In genomic region chr17:6135216-6135615, GRCh38 we compare ENCODE assay signal across 35 cellular contexts.
"Had no signal": no experiment of that assay in that cellular context is flagged by ENCODE, and none has a peak within 500 bp of the region (broad histone marks: within the 10 kb centered on the region; RNA-seq: fewer than 3 reads in every experiment).

No MANE protein-coding gene starts in this region.

- H3K36me3 ChIP-seq: ascending aorta, breast epithelium, cardiac muscle cell, esophagus squamous epithelium, gastroesophageal sphincter, heart right ventricle had no signal

- H3K4me1 ChIP-seq: ascending aorta, breast epithelium, esophagus squamous epithelium, gastroesophageal sphincter, heart right ventricle had no signal

- H2AFZ ChIP-seq: hepatocyte had no signal

- FAIRE-seq: colon, endometrium, endothelial cell of umbilical vein had no signal

- H3K4me1 Mint-ChIP-seq: activated CD4-positive, alpha-beta T cell treated with anti-CD3 and anti-CD28 coated beads for 36 hours; activated CD4-positive, alpha-beta T cell treated with anti-CD3 and anti-CD28 coated beads, Interleukin-2, amount 10 ng/mL, durations not matched to agents 24 days and 14 days; activated CD8-positive, alpha-beta memory T cell treated with anti-CD3 and anti-CD28 coated beads, Interleukin-2, amount 10 ng/mL, durations not matched to agents 7 days and 5 days; activated naive CD4-positive, alpha-beta T cell treated with anti-CD3 and anti-CD28 coated beads, Interleukin-2, amount 10 ng/mL, durations not matched to agents 7 days and 5 days; activated naive CD8-positive, alpha-beta T cell treated with anti-CD3 and anti-CD28 coated beads, Interleukin-2, amount 10 ng/mL, durations not matched to agents 7 days and 5 days had no signal

- H3K4me2 ChIP-seq: hepatocyte had no signal

- H3K4me3 ChIP-seq: ascending aorta, breast epithelium, cardiac muscle cell, esophagus squamous epithelium, gastroesophageal sphincter, heart right ventricle, hepatocyte had no signal

- H3K36me3 Mint-ChIP-seq: activated CD4-positive, alpha-beta memory T cell treated with anti-CD3 and anti-CD28 coated beads for 36 hours; activated CD8-positive, alpha-beta memory T cell treated with anti-CD3 and anti-CD28 coated beads, Interleukin-2, amount 10 ng/mL, durations not matched to agents 7 days and 5 days; activated naive CD4-positive, alpha-beta T cell treated with anti-CD3 and anti-CD28 coated beads, Interleukin-2, amount 10 ng/mL, durations not matched to agents 7 days and 5 days; activated naive CD4-positive, alpha-beta T cell treated with anti-CD3 and anti-CD28 coated beads, Interleukin-2, amount 50 U/mL, for 72 hours; activated naive CD8-positive, alpha-beta T cell treated with anti-CD3 and anti-CD28 coated beads, Interleukin-2, amount 10 ng/mL, durations not matched to agents 7 days and 5 days; brain had no signal

- H3K27ac ChIP-seq: ascending aorta, breast epithelium, cardiac muscle cell, epithelial cell of prostate, esophagus squamous epithelium, gastroesophageal sphincter, heart right ventricle, hepatocyte had no signal

- DNase-seq: activated CD4-positive, alpha-beta memory T cell treated with anti-CD3 and anti-CD28 coated beads for 36 hours; activated CD4-positive, alpha-beta T cell treated with anti-CD3 and anti-CD28 coated beads for 36 hours; activated CD4-positive, alpha-beta T cell treated with anti-CD3 and anti-CD28 coated beads, Interleukin-2, amount 10 ng/mL, durations not matched to agents 24 days and 14 days; activated CD4-positive, CD25-positive, alpha-beta regulatory T cell; activated CD4-positive, CD25-positive, alpha-beta regulatory T cell treated with anti-CD3 and anti-CD28 coated beads, Interleukin-2, amount 50 U/mL, for 72 hours; activated CD8-positive, alpha-beta memory T cell treated with anti-CD3 and anti-CD28 coated beads, Interleukin-2, amount 10 ng/mL, durations not matched to agents 7 days and 5 days; activated CD8-positive, alpha-beta memory T cell treated with anti-CD3 and anti-CD28 coated beads, Interleukin-2, amount 50 U/mL, for 48 hours; activated CD8-positive, alpha-beta T cell treated with anti-CD3 and anti-CD28 coated beads, Interleukin-2, amount 10 ng/mL, durations not matched to agents 7 days and 5 days; activated gamma-delta T cell; activated naive CD4-positive, alpha-beta T cell; activated naive CD4-positive, alpha-beta T cell treated with anti-CD3 and anti-CD28 coated beads, Interleukin-2, amount 10 ng/mL, durations not matched to agents 7 days and 5 days; activated naive CD8-positive, alpha-beta T cell treated with anti-CD3 and anti-CD28 coated beads, Interleukin-2, amount 10 ng/mL, durations not matched to agents 7 days and 5 days; activated T-cell treated with anti-CD3 and anti-CD28 coated beads for 4 hours; activated T-cell treated with anti-CD3 and anti-CD28 coated beads, Interleukin-2, amount 50 U/mL, for 24 hours; activated T-cell treated with anti-CD3 and anti-CD28 coated beads, Interleukin-2, amount 50 U/mL, for 72 hours; central memory CD4-positive, alpha-beta T cell; cortex of kidney; dermis blood vessel endothelial cell; effector CD4-positive, alpha-beta T cell; effector memory CD8-positive, alpha-beta T cell; esophagus squamous epithelium; foreskin melanocyte; heart right ventricle; T-helper 2 cell had no signal

- H3K9me3 Mint-ChIP-seq: activated CD4-positive, alpha-beta memory T cell treated with anti-CD3 and anti-CD28 coated beads for 36 hours; activated CD4-positive, alpha-beta T cell treated with anti-CD3 and anti-CD28 coated beads, Interleukin-2, amount 10 ng/mL, durations not matched to agents 24 days and 14 days; activated naive CD4-positive, alpha-beta T cell treated with anti-CD3 and anti-CD28 coated beads, Interleukin-2, amount 10 ng/mL, durations not matched to agents 7 days and 5 days; activated naive CD4-positive, alpha-beta T cell treated with anti-CD3 and anti-CD28 coated beads, Interleukin-2, amount 50 U/mL, for 72 hours; activated naive CD8-positive, alpha-beta T cell treated with anti-CD3 and anti-CD28 coated beads, Interleukin-2, amount 10 ng/mL, durations not matched to agents 7 days and 5 days; activated T-cell treated with anti-CD3 and anti-CD28 coated beads, Interleukin-2, amount 50 U/mL, for 24 hours; activated T-cell treated with anti-CD3 and anti-CD28 coated beads, Interleukin-2, amount 50 U/mL, for 72 hours; effector memory CD8-positive, alpha-beta T cell had no signal

- H3K9me3 ChIP-seq: ascending aorta, breast epithelium, esophagus squamous epithelium, gastroesophageal sphincter, heart right ventricle had no signal

- H3K27me3 ChIP-seq: ascending aorta, breast epithelium, hepatocyte had no signal

- H3K27ac Mint-ChIP-seq: activated CD4-positive, alpha-beta memory T cell treated with anti-CD3 and anti-CD28 coated beads for 36 hours; activated CD4-positive, alpha-beta T cell treated with anti-CD3 and anti-CD28 coated beads for 36 hours; activated CD4-positive, alpha-beta T cell treated with anti-CD3 and anti-CD28 coated beads, Interleukin-2, amount 10 ng/mL, durations not matched to agents 24 days and 14 days; activated CD8-positive, alpha-beta memory T cell treated with anti-CD3 and anti-CD28 coated beads, Interleukin-2, amount 10 ng/mL, durations not matched to agents 7 days and 5 days; activated CD8-positive, alpha-beta T cell treated with anti-CD3 and anti-CD28 coated beads, Interleukin-2, amount 10 ng/mL, durations not matched to agents 7 days and 5 days; activated naive CD4-positive, alpha-beta T cell treated with anti-CD3 and anti-CD28 coated beads, Interleukin-2, amount 10 ng/mL, durations not matched to agents 7 days and 5 days; activated naive CD4-positive, alpha-beta T cell treated with anti-CD3 and anti-CD28 coated beads, Interleukin-2, amount 50 U/mL, for 72 hours; activated naive CD8-positive, alpha-beta T cell treated with anti-CD3 and anti-CD28 coated beads, Interleukin-2, amount 10 ng/mL, durations not matched to agents 7 days and 5 days; activated T-cell treated with anti-CD3 and anti-CD28 coated beads, Interleukin-2, amount 50 U/mL, for 24 hours; activated T-cell treated with anti-CD3 and anti-CD28 coated beads, Interleukin-2, amount 50 U/mL, for 72 hours; effector memory CD8-positive, alpha-beta T cell had no signal

- H3K27me3 Mint-ChIP-seq: activated CD4-positive, alpha-beta T cell treated with anti-CD3 and anti-CD28 coated beads, Interleukin-2, amount 10 ng/mL, durations not matched to agents 24 days and 14 days; activated CD8-positive, alpha-beta memory T cell treated with anti-CD3 and anti-CD28 coated beads, Interleukin-2, amount 10 ng/mL, durations not matched to agents 7 days and 5 days had no signal

- H3K79me2 ChIP-seq: hepatocyte had no signal

- H3K4me3 Mint-ChIP-seq: activated CD4-positive, alpha-beta memory T cell treated with anti-CD3 and anti-CD28 coated beads for 36 hours; activated CD4-positive, alpha-beta T cell treated with anti-CD3 and anti-CD28 coated beads for 36 hours; activated CD4-positive, alpha-beta T cell treated with anti-CD3 and anti-CD28 coated beads, Interleukin-2, amount 10 ng/mL, durations not matched to agents 24 days and 14 days; activated CD8-positive, alpha-beta memory T cell treated with anti-CD3 and anti-CD28 coated beads, Interleukin-2, amount 10 ng/mL, durations not matched to agents 7 days and 5 days; activated CD8-positive, alpha-beta T cell treated with anti-CD3 and anti-CD28 coated beads, Interleukin-2, amount 10 ng/mL, durations not matched to agents 7 days and 5 days; activated naive CD4-positive, alpha-beta T cell treated with anti-CD3 and anti-CD28 coated beads, Interleukin-2, amount 10 ng/mL, durations not matched to agents 7 days and 5 days; activated naive CD8-positive, alpha-beta T cell treated with anti-CD3 and anti-CD28 coated beads, Interleukin-2, amount 10 ng/mL, durations not matched to agents 7 days and 5 days; activated T-cell treated with anti-CD3 and anti-CD28 coated beads, Interleukin-2, amount 50 U/mL, for 24 hours; activated T-cell treated with anti-CD3 and anti-CD28 coated beads, Interleukin-2, amount 50 U/mL, for 72 hours; effector memory CD8-positive, alpha-beta T cell had no signal
